In genomic region chr18:36931116-36931515, GRCh38 we compare ENCODE assay signal across 24 cellular contexts.
"Had no signal": no experiment of that assay in that cellular context is flagged by ENCODE, and none has a peak within 500 bp of the region (broad histone marks: within the 10 kb centered on the region; RNA-seq: fewer than 3 reads in every experiment).

No MANE protein-coding gene starts in this region.

- H3K4me1 ChIP-seq: lower lobe of right lung, parathyroid adenoma, thyroid gland, vagina had no signal

- H3K9ac ChIP-seq: parathyroid adenoma had no signal

- H3K4me1 Mint-ChIP-seq: immature natural killer cell; stimulated activated effector memory CD8-positive, alpha-beta T cell treated with anti-CD3 and anti-CD28 coated beads, Interleukin-12 subunit alpha, Interleukin-12 subunit beta, amount 100 ng/mL, for 72 hours had no signal

- H3K4me3 Mint-ChIP-seq: immature natural killer cell; naive thymus-derived CD8-positive, alpha-beta T cell; nephron progenitor cell; stimulated activated effector memory CD8-positive, alpha-beta T cell treated with anti-CD3 and anti-CD28 coated beads, Interleukin-12 subunit alpha, Interleukin-12 subunit beta, amount 100 ng/mL, for 72 hours had no signal

- H3K36me3 ChIP-seq: lower lobe of right lung, right atrium auricular region, thyroid gland, vagina had no signal

- H3K79me2 ChIP-seq: parathyroid adenoma had no signal

- ATAC-seq: left colon; left ventricle myocardium superior; lower lobe of right lung; naive thymus-derived CD8-positive, alpha-beta T cell; sciatic nerve; stimulated activated effector memory CD8-positive, alpha-beta T cell treated with anti-CD3 and anti-CD28 coated beads, Interleukin-12 subunit alpha, Interleukin-12 subunit beta, amount 100 ng/mL, for 72 hours had no signal

- DNase-seq: cortex of kidney; hypothalamus; immature natural killer cell; islet precursor cell; kidney glomerular epithelial cell; left colon; left ventricle myocardium superior; lower lobe of right lung; naive thymus-derived CD8-positive, alpha-beta T cell; nephron progenitor cell; stimulated activated CD4-positive, alpha-beta T cell treated with anti-CD3 and anti-CD28 coated beads, Interleukin-12 subunit alpha, Interleukin-12 subunit beta, amount 100 ng/mL, for 4 hours; stimulated activated CD4-positive, alpha-beta T cell treated with anti-CD3 and anti-CD28 coated beads, Interleukin-1b, Interleukin-23, amount 100 ng/mL, for 48 hours; stimulated activated CD4-positive, alpha-beta T cell treated with anti-CD3 and anti-CD28 coated beads, Interleukin-4, amount 100 ng/mL, for 24 hours; stimulated activated naive CD4-positive, alpha-beta T cell treated with Interleukin-2 at 50 U/mL for 16 hours; stomach; thyroid gland; trophoblast cell had no signal

- H3K27ac Mint-ChIP-seq: immature natural killer cell; nephron progenitor cell; progenitor cell of endocrine pancreas; stimulated activated effector memory CD8-positive, alpha-beta T cell treated with anti-CD3 and anti-CD28 coated beads, Interleukin-12 subunit alpha, Interleukin-12 subunit beta, amount 100 ng/mL, for 72 hours had no signal

- H3K27me3 ChIP-seq: right atrium auricular region, stomach, thyroid gland, vagina had no signal

- H3K9me3 ChIP-seq: lower lobe of right lung, right atrium auricular region, stomach, thyroid gland, vagina had no signal

- H3K27me3 Mint-ChIP-seq: naive thymus-derived CD8-positive, alpha-beta T cell; progenitor cell of endocrine pancreas had no signal

- H3K9me3 Mint-ChIP-seq: stimulated activated effector memory CD8-positive, alpha-beta T cell treated with anti-CD3 and anti-CD28 coated beads, Interleukin-12 subunit alpha, Interleukin-12 subunit beta, amount 100 ng/mL, for 72 hours had no signal

- H3K4me3 ChIP-seq: lower lobe of right lung, right atrium auricular region, smooth muscle cell, stomach, thyroid gland, vagina had no signal

- H3K4me2 ChIP-seq: smooth muscle cell had no signal

- H2AFZ ChIP-seq: parathyroid adenoma had no signal

- H3K27ac ChIP-seq: lower lobe of right lung, parathyroid adenoma, right atrium auricular region, stomach, thyroid gland, vagina had no signal
